In the genomic region with DNA sequence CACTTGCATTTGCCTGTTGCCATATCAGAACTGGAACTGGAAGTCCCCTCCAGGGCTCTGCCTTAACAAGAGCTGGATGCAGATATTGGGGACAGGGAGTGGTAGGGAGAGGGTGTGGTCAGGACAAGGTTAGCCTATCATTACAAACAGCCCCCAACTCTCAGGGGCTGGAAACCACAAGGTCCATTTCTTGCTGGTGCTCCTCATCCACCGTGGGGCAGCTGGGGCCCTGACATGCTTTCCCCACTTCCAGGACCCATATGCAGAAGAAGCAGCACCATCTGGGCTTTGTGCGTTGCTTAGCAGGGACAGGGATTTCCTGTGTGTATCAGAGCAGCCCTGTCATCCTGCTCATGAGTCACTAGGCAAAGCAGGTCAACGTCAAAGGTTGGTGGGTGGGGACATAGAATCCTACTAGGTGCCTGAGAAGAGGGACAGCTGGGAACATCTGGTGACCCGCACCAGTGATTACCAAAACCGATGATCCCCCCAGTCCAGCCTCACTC, we compare ENCODE assay signal across 8 cellular contexts. TPM values are rescaled to one million over a fixed set of nuclear protein-coding genes. Genes with fewer than 3 reads are reported as not detected.
DNase-seq lines count a peak whose midpoint lies in the region; ATAC-seq and TF ChIP-seq lines count a peak whose summit lies in the region.

No MANE protein-coding gene starts in this region.

- H3K4me3 ChIP-seq in AG04450 (ENCODE audit: low read depth, low read length) (no peak overlapping the region), testis (no peak overlapping the region)

- no peak overlapping the region for H3K4me3 Mint-ChIP-seq in T-helper 17 cell
- no peak overlapping the region for H3K4me3 Mint-ChIP-seq in central memory CD8-positive, alpha-beta T cell

- TF ChIP-seq CTCF in AG04450 (IDR thresholded peaks at IDR 0.05; ENCODE audit: low read depth, low read length) (no peak), testis (IDR thresholded peaks at IDR 0.05) (no peak)

- H3K9me3 ChIP-seq in AG04450 (ENCODE audit: control insufficient read depth, insufficient read depth, low read length) (no peaks in the 10 kb centered on the region), T-helper 17 cell (ENCODE audit: control insufficient read depth, low read length, poor library complexity, severe bottlenecking) (no peaks in the 10 kb centered on the region), testis (no peaks in the 10 kb centered on the region)

- H3K4me1 ChIP-seq in testis, result no peaks in the 10 kb centered on the region

- H3K36me3 ChIP-seq in testis (ENCODE audit: low read depth, missing control alignments), result no peaks in the 10 kb centered on the region

- H3K36me3 Mint-ChIP-seq in T-helper 17 cell (ENCODE audit: low read depth), result peaks cover 6% of the 10 kb centered on the region
- peaks cover 10% of the 10 kb centered on the region for H3K36me3 Mint-ChIP-seq in central memory CD8-positive, alpha-beta T cell (ENCODE audit: insufficient read depth)

- no peaks in the 10 kb centered on the region for H3K9me3 Mint-ChIP-seq in central memory CD8-positive, alpha-beta T cell

- 75 to 80% methylated on average over 5 of the region's 5 CpGs for WGBS in testis, 2 donors

- TF ChIP-seq POLR2A in testis (IDR thresholded peaks at IDR 0.05), result no peak

- H3K27me3 ChIP-seq in AG04450 (ENCODE audit: control insufficient read depth, insufficient read depth, low read length), result peaks cover 3% of the 10 kb centered on the region
- no peaks in the 10 kb centered on the region for H3K27me3 ChIP-seq in testis

- no peak for DNase-seq in AG04450 (ENCODE audit: low read depth, low spot score)
- peak in 1 of 3 donors; percentile 13 for DNase-seq in T-helper 17 cell
- DNase-seq in central memory CD8-positive, alpha-beta T cell (ENCODE audit: low spot score in 2 of 2), result no peak
- DNase-seq in stimulated activated CD8-positive, alpha-beta memory T cell treated with anti-CD3 and anti-CD28 coated beads, Interleukin-12 subunit alpha, Interleukin-12 subunit beta, amount 100 ng/mL, for 4 hours (ENCODE audit: low read depth), result peak; percentile 16
- no peak for DNase-seq in COLO829 (ENCODE audit: low spot score)
- no peak for DNase-seq in testis

- H3K4me1 Mint-ChIP-seq in T-helper 17 cell, result peaks cover 22% of the 10 kb centered on the region
- peaks cover 15% of the 10 kb centered on the region for H3K4me1 Mint-ChIP-seq in central memory CD8-positive, alpha-beta T cell

- POLR2A ChIA-PET in AG04450 (lab: Yijun Ruan, JAX), result no interaction called here

- intact Hi-C loops in testis (cut with DNase I; ENCODE audit: low total_unique reads), result no loop called here

- CTCF ChIA-PET in AG04450 (lab: Charles Lee), result no interaction called here

- H3K27ac ChIP-seq in AG04450 (ENCODE audit: low read depth, low read length) (peak overlapping the region; percentile 21), testis (no peak overlapping the region)

- no peaks in the 10 kb centered on the region for H3K27me3 Mint-ChIP-seq in T-helper 17 cell
- no peaks in the 10 kb centered on the region for H3K27me3 Mint-ChIP-seq in central memory CD8-positive, alpha-beta T cell

- ATAC-seq in GM19025 (IDR thresholded peaks at IDR 0.05; ENCODE audit: low read depth, unreplicated experiment) (peak; percentile 92), HG03095 (IDR thresholded peaks at IDR 0.05; ENCODE audit: unreplicated experiment) (peak; percentile 98), T-helper 17 cell (peak; percentile 95)
- ATAC-seq in central memory CD8-positive, alpha-beta T cell (replicated peaks; ENCODE audit: extremely low read depth, poor library complexity, severe bottlenecking), result peak; percentile 64

- peak overlapping the region; percentile 84 for H3K27ac Mint-ChIP-seq in T-helper 17 cell
- H3K27ac Mint-ChIP-seq in central memory CD8-positive, alpha-beta T cell (ENCODE audit: low read depth), result peak overlapping the region; percentile 17

RNA-seq across cellular contexts. Expression of a gene that starts 26.9 kb away (rescaled TPM):
- polyA plus RNA-seq in AG04450 (2011; rRNA removed) (2.0 and 2.1 TPM in 2 replicates), testis (ENCODE audit: insufficient read depth, low read depth, low replicate concordance) (4.6 TPM)
- polyA minus RNA-seq in AG04450 (2011; rRNA and poly(A)+ RNA removed), result 1.1 and 1.6 TPM in 2 replicates
- total RNA-seq in T-helper 17 cell (1 to 10 TPM; 1.7 to 4.2 TPM), testis (1 to 10 TPM; 5.7 to 7.9 TPM)
